In genomic region chr12:10354502-10354901, GRCh38 we compare ENCODE assay signal across 19 cellular contexts. TPM values are rescaled to one million over a fixed set of nuclear protein-coding genes. Genes with fewer than 3 reads are reported as not detected.
DNase-seq lines count a peak whose midpoint lies in the region; ATAC-seq, FAIRE-seq and TF ChIP-seq lines count a peak whose summit lies in the region.
"Had no signal": no experiment of that assay in that cellular context is flagged by ENCODE, and none has a peak within 500 bp of the region (broad histone marks: within the 10 kb centered on the region; RNA-seq: fewer than 3 reads in every experiment).

No MANE protein-coding gene starts in this region.

- H3K4me1 Mint-ChIP-seq in T-helper 2 cell treated with Interferon-gamma antibody and Interleukin-4, amounts not matched to agents 5 μg/mL and 100 μg/mL, for 36 hours (ENCODE audit: low read depth), result no peaks in the 10 kb centered on the region

- peak; percentile 54 for FAIRE-seq in HTR-8/SVneo (lab: Jason Lieb, UNC)

- no peak overlapping the region for H3K27ac Mint-ChIP-seq in T-helper 2 cell treated with Interferon-gamma antibody and Interleukin-4, amounts not matched to agents 5 μg/mL and 100 μg/mL, for 36 hours
- H3K27ac Mint-ChIP-seq: activated T-helper 2 cell treated with anti-CD3 and anti-CD28 coated beads, Interferon-gamma antibody, Interleukin-2, Interleukin-4, amounts not matched to agents 10 μg/mL and 5 μg/mL and 100 μg/mL, durations not matched to agents 14 hours and 24 hours and 36 hours; naive thymus-derived CD4-positive, alpha-beta T cell; T-helper 1 cell treated with Interleukin-12 subunit alpha and Interleukin-12 subunit beta and Interleukin-4 antibody, amounts not matched to agents 30 μg/mL and 1 μg/mL, for 36 hours had no signal

- no peak overlapping the region for H3K4me3 Mint-ChIP-seq in T-helper 2 cell treated with Interferon-gamma antibody and Interleukin-4, amounts not matched to agents 5 μg/mL and 100 μg/mL, for 36 hours
- H3K4me3 Mint-ChIP-seq: naive thymus-derived CD4-positive, alpha-beta T cell; T-helper 1 cell treated with Interleukin-12 subunit alpha and Interleukin-12 subunit beta and Interleukin-4 antibody, amounts not matched to agents 30 μg/mL and 1 μg/mL, for 36 hours had no signal

- peaks cover 13% of the 10 kb centered on the region for H3K27me3 Mint-ChIP-seq in T-helper 2 cell treated with Interferon-gamma antibody and Interleukin-4, amounts not matched to agents 5 μg/mL and 100 μg/mL, for 36 hours (ENCODE audit: low read depth)

- H3K4me3 ChIP-seq in astrocyte of the spinal cord (ENCODE audit: low read depth, low read length), result no peak overlapping the region
- H3K4me3 ChIP-seq: BLaER1, body of pancreas, sigmoid colon had no signal

- in situ Hi-C loops in astrocyte of the spinal cord (cut with HindIII; ENCODE audit: low sequenced_read_pairs), result no loop called here

- DNase-seq in Daoy (ENCODE audit: low read depth), result peak; percentile 23
- peak; percentile 27 for DNase-seq in HTR-8/SVneo (ENCODE audit: insufficient read length, low spot score)
- peak; percentile 55 for DNase-seq in astrocyte of the spinal cord (ENCODE audit: low read depth, low spot score)
- DNase-seq in lung microvascular endothelial cell (ENCODE audit: low read depth in 2 of 2), result peak; percentile 57 to 75
- no peak for DNase-seq in AML-193 (lab: John Stamatoyannopoulos, UW)
- DNase-seq in T-helper 2 cell treated with Interferon-gamma antibody and Interleukin-4, amounts not matched to agents 5 μg/mL and 100 μg/mL, for 36 hours (ENCODE audit: low spot score), result no peak
- DNase-seq: glutamatergic neuron; left cardiac atrium; naive thymus-derived CD4-positive, alpha-beta T cell; NCI-H2227 treated with DMSO at 0.1 percent for 48 hours; sigmoid colon; stimulated activated naive CD8-positive, alpha-beta T cell treated with anti-CD3 and anti-CD28 coated beads, Interleukin-15, Interleukin-2, amounts not matched to agents 100 U/mL and 50 U/mL, for 24 hours had no signal

- H3K36me3 Mint-ChIP-seq in T-helper 2 cell treated with Interferon-gamma antibody and Interleukin-4, amounts not matched to agents 5 μg/mL and 100 μg/mL, for 36 hours (ENCODE audit: low read depth), result no peaks in the 10 kb centered on the region

- no peaks in the 10 kb centered on the region for H3K9me3 Mint-ChIP-seq in T-helper 2 cell treated with Interferon-gamma antibody and Interleukin-4, amounts not matched to agents 5 μg/mL and 100 μg/mL, for 36 hours

- ATAC-seq in HG03135 (IDR thresholded peaks at IDR 0.05; ENCODE audit: unreplicated experiment) (no peak), GM18870 (IDR thresholded peaks at IDR 0.05; ENCODE audit: unreplicated experiment) (no peak)
- ATAC-seq: body of pancreas; left cardiac atrium; naive thymus-derived CD4-positive, alpha-beta T cell; Panc1; stimulated activated naive CD8-positive, alpha-beta T cell treated with anti-CD3 and anti-CD28 coated beads, Interleukin-15, Interleukin-2, amounts not matched to agents 100 U/mL and 50 U/mL, for 24 hours had no signal

- TF ChIP-seq CTCF in astrocyte of the spinal cord (IDR thresholded peaks at IDR 0.05; ENCODE audit: low read depth, low read length), result no peak

RNA-seq across cellular contexts. Expression of gene KLRK1, which starts 35.3 kb away (rescaled TPM):
- total RNA-seq in Daoy (2014; rRNA removed; shearing (Covaris generic)), result not detected in 2 replicates
- total RNA-seq in lung microvascular endothelial cell, result not detected in 2 replicates

RNA-seq across cellular contexts. Expression of gene KLRD1, which starts 46.8 kb away (rescaled TPM):
- total RNA-seq in Daoy (2014; rRNA removed; shearing (Covaris generic)), result 0.29 TPM in 1 of 2 replicates, not detected in the other
- total RNA-seq in lung microvascular endothelial cell, result under 0.01 and 0.20 TPM in 2 replicates

RNA-seq across cellular contexts. Expression of gene KLRC4, which starts 55.1 kb away (rescaled TPM):
- not detected in 2 replicates for total RNA-seq in Daoy (2014; rRNA removed; shearing (Covaris generic))
- not detected in 2 replicates for total RNA-seq in lung microvascular endothelial cell
- total RNA-seq: activated T-helper 2 cell treated with anti-CD3 and anti-CD28 coated beads, Interferon-gamma antibody, Interleukin-2, Interleukin-4, amounts not matched to agents 10 μg/mL and 5 μg/mL and 100 μg/mL, durations not matched to agents 14 hours and 24 hours and 36 hours; body of pancreas had no signal

Comparison
In these comparisons a context has a peak if more than half of its experiments do, and no peak if none do; other contexts are left out.
1. DNase-seq: peak in Daoy (single experiment), HTR-8/SVneo (single experiment), astrocyte of the spinal cord (single experiment) and lung microvascular endothelial cell (2 of 2); none in AML-193 (0 of 2) and T-helper 2 cell treated with Interferon-gamma antibody and Interleukin-4, amounts not matched to agents 5 μg/mL and 100 μg/mL, for 36 hours (single experiment).